17 cellular contexts compared by ENCODE assay signal in the genomic region with DNA sequence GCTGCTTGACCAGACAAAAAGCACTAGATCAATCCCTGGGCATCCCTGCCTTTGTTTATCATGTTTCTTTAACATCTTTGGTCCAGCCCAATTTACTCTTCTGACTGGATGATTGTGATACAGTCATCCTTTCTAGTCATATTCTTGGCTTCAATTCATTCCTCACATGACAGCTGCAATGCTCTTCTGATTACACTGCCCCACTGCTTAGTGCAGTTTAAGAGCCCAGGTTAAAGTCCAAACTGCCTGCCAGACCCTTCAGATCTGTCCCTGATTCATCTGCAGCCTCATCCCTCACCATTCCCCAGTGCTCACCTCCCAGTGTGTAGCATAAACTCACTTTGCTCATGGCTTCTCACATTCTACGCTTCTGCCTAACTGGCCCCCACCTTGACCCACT.
"Had no signal": no experiment of that assay in that cellular context is flagged by ENCODE, and none has a peak within 500 bp of the region (broad histone marks: within the 10 kb centered on the region; RNA-seq: fewer than 3 reads in every experiment).

No MANE protein-coding gene starts in this region.

- H3K9me3 Mint-ChIP-seq: activated naive CD4-positive, alpha-beta T cell treated with anti-CD3 and anti-CD28 coated beads, Interleukin-2, amount 50 U/mL, for 24 hours; activated T-helper 2 cell treated with anti-CD3 and anti-CD28 coated beads, Interferon-gamma antibody, Interleukin-2, Interleukin-4, amounts not matched to agents 10 μg/mL and 5 μg/mL and 100 μg/mL, durations not matched to agents 14 hours and 24 hours and 36 hours; naive B cell; stimulated activated memory B cell treated with anti-CD40 and anti-IgM and Interleukin-4, amounts not matched to agents 10 μg/mL and 1 μg/mL and 100 μg/mL, for 72 hours had no signal

- H3K4me1 ChIP-seq: adrenal gland, colonic mucosa had no signal

- H3K27ac ChIP-seq: adrenal gland, cardiac muscle cell, colonic mucosa, ovary, thyroid gland, VCaP had no signal

- H3K36me3 ChIP-seq: adrenal gland, cardiac muscle cell, colonic mucosa, ovary, thyroid gland had no signal

- H3K36me3 Mint-ChIP-seq: activated naive CD4-positive, alpha-beta T cell treated with anti-CD3 and anti-CD28 coated beads, Interleukin-2, amount 50 U/mL, for 24 hours; naive B cell; stimulated activated memory B cell treated with anti-CD40 and anti-IgM and Interleukin-4, amounts not matched to agents 10 μg/mL and 1 μg/mL and 100 μg/mL, for 72 hours had no signal

- H3K27ac Mint-ChIP-seq: activated naive CD4-positive, alpha-beta T cell treated with anti-CD3 and anti-CD28 coated beads, Interleukin-2, amount 50 U/mL, for 24 hours; activated T-helper 2 cell treated with anti-CD3 and anti-CD28 coated beads, Interferon-gamma antibody, Interleukin-2, Interleukin-4, amounts not matched to agents 10 μg/mL and 5 μg/mL and 100 μg/mL, durations not matched to agents 14 hours and 24 hours and 36 hours; stimulated activated memory B cell treated with anti-CD40 and anti-IgM and Interleukin-4, amounts not matched to agents 10 μg/mL and 1 μg/mL and 100 μg/mL, for 72 hours had no signal

- H3K27me3 ChIP-seq: adrenal gland, cardiac muscle cell, colonic mucosa, ovary, thyroid gland had no signal

- H3K4me3 ChIP-seq: adrenal gland, cardiac muscle cell, colonic mucosa, lung, ovary, thyroid gland had no signal

- H3K4me3 Mint-ChIP-seq: activated naive CD4-positive, alpha-beta T cell treated with anti-CD3 and anti-CD28 coated beads, Interleukin-2, amount 50 U/mL, for 24 hours; naive B cell; stimulated activated memory B cell treated with anti-CD40 and anti-IgM and Interleukin-4, amounts not matched to agents 10 μg/mL and 1 μg/mL and 100 μg/mL, for 72 hours had no signal

- H3K9me3 ChIP-seq: adrenal gland, colonic mucosa, ovary, thyroid gland had no signal

- ATAC-seq: esophagus mucosa; stimulated activated memory B cell treated with anti-CD40 and anti-IgM and Interleukin-4, amounts not matched to agents 10 μg/mL and 1 μg/mL and 100 μg/mL, for 72 hours had no signal

- DNase-seq: activated CD4-positive, alpha-beta T cell treated with anti-CD3 and anti-CD28 coated beads for 1 hour; activated CD4-positive, alpha-beta T cell treated with anti-CD3 and anti-CD28 coated beads, Interleukin-2, amount 50 U/mL, for 48 hours; activated T-cell treated with anti-CD3 and anti-CD28 coated beads, Interleukin-2, amount 50 U/mL, for 1 hour; adrenal gland; colonic mucosa; naive B cell; ovary; T-helper 1 cell; T1000; thyroid gland had no signal

- H3K4me1 Mint-ChIP-seq: activated naive CD4-positive, alpha-beta T cell treated with anti-CD3 and anti-CD28 coated beads, Interleukin-2, amount 50 U/mL, for 24 hours; naive B cell; stimulated activated memory B cell treated with anti-CD40 and anti-IgM and Interleukin-4, amounts not matched to agents 10 μg/mL and 1 μg/mL and 100 μg/mL, for 72 hours had no signal
